In genomic region chr22:45450931-45451651, GRCh38 we compare ENCODE assay signal across 14 cellular contexts. TPM values are rescaled to one million over a fixed set of nuclear protein-coding genes. Genes with fewer than 3 reads are reported as not detected.
A peak's percentile ranks its signal among the peaks of the same experiment; 100 is the strongest.
DNase-seq lines count a peak whose midpoint lies in the region; ATAC-seq, FAIRE-seq and TF ChIP-seq lines count a peak whose summit lies in the region.
"Had no signal": no experiment of that assay in that cellular context is flagged by ENCODE, and none has a peak within 500 bp of the region (broad histone marks: within the 10 kb centered on the region; RNA-seq: fewer than 3 reads in every experiment).

No MANE protein-coding gene starts in this region.

- H3K4me1 Mint-ChIP-seq in astrocyte (ENCODE audit: low read depth, unreplicated experiment) = no peaks in the 10 kb centered on the region
- H3K4me1 Mint-ChIP-seq in CD8-positive, alpha-beta T cell (ENCODE audit: low read depth) = no peaks in the 10 kb centered on the region
- H3K4me1 Mint-ChIP-seq: activated naive CD4-positive, alpha-beta T cell treated with anti-CD3 and anti-CD28 coated beads, Interleukin-2, amount 50 U/mL, for 24 hours; CD4-positive, CD25-positive, alpha-beta regulatory T cell had no signal

- POLR2A ChIA-PET in CD8-positive, alpha-beta T cell (lab: Charles Lee) = no interaction called here

- H3K4me2 ChIP-seq in astrocyte (ENCODE audit: low read length) = peak overlapping the region; percentile 21

- peaks cover 50% of the 10 kb centered on the region for H3K27me3 Mint-ChIP-seq in astrocyte (ENCODE audit: low read depth, unreplicated experiment)
- H3K27me3 Mint-ChIP-seq in CD8-positive, alpha-beta T cell (ENCODE audit: low read depth) = peaks cover 6% of the 10 kb centered on the region

- no peaks in the 10 kb centered on the region for H3K79me2 ChIP-seq in astrocyte (ENCODE audit: insufficient read depth, low read length)

- H3K4me3 Mint-ChIP-seq in astrocyte (ENCODE audit: unreplicated experiment) = no peak overlapping the region
- H3K4me3 Mint-ChIP-seq in CD8-positive, alpha-beta T cell = no peak overlapping the region
- H3K4me3 Mint-ChIP-seq: activated naive CD4-positive, alpha-beta T cell treated with anti-CD3 and anti-CD28 coated beads, Interleukin-2, amount 50 U/mL, for 24 hours; CD4-positive, CD25-positive, alpha-beta regulatory T cell had no signal

- peaks cover 7% of the 10 kb centered on the region for H3K4me1 ChIP-seq in astrocyte (ENCODE audit: insufficient read depth, low read length)
- H3K4me1 ChIP-seq in CD8-positive, alpha-beta T cell (ENCODE audit: insufficient read depth, low read length) = no peaks in the 10 kb centered on the region

- no peak for FAIRE-seq in astrocyte (lab: Jason Lieb, UNC)

- H3K36me3 Mint-ChIP-seq in astrocyte (ENCODE audit: low read depth, unreplicated experiment) = no peaks in the 10 kb centered on the region
- H3K36me3 Mint-ChIP-seq in CD8-positive, alpha-beta T cell = no peaks in the 10 kb centered on the region
- H3K36me3 Mint-ChIP-seq: activated naive CD4-positive, alpha-beta T cell treated with anti-CD3 and anti-CD28 coated beads, Interleukin-2, amount 50 U/mL, for 24 hours; CD4-positive, CD25-positive, alpha-beta regulatory T cell had no signal

- H3K4me3 ChIP-seq in astrocyte (ENCODE audit: insufficient read depth, low read depth, low read length) (no peak overlapping the region), skeletal muscle cell (ENCODE audit: low read depth, low read length) (no peak overlapping the region)
- H3K4me3 ChIP-seq in CD8-positive, alpha-beta T cell (ENCODE audit: low read depth, low read length) = no peak overlapping the region

- no peak overlapping the region for H3K27ac ChIP-seq in astrocyte (ENCODE audit: low read depth, low read length)
- no peak overlapping the region for H3K27ac ChIP-seq in CD8-positive, alpha-beta T cell (ENCODE audit: low read depth, low read length)

- H3K36me3 ChIP-seq in astrocyte (ENCODE audit: insufficient read depth, low read length) = no peaks in the 10 kb centered on the region
- no peaks in the 10 kb centered on the region for H3K36me3 ChIP-seq in CD8-positive, alpha-beta T cell (ENCODE audit: insufficient read depth, low read length)

- peaks cover 2% of the 10 kb centered on the region for H3K9me3 Mint-ChIP-seq in astrocyte (ENCODE audit: unreplicated experiment)
- H3K9me3 Mint-ChIP-seq in CD8-positive, alpha-beta T cell = no peaks in the 10 kb centered on the region
- H3K9me3 Mint-ChIP-seq: activated naive CD4-positive, alpha-beta T cell treated with anti-CD3 and anti-CD28 coated beads, Interleukin-2, amount 50 U/mL, for 24 hours; CD4-positive, CD25-positive, alpha-beta regulatory T cell had no signal

- ATAC-seq in left ventricle myocardium superior = peak; percentile 70
- ATAC-seq in CD8-positive, alpha-beta T cell = no peak
- ATAC-seq in HG03095 (IDR thresholded peaks at IDR 0.05; ENCODE audit: unreplicated experiment) = no peak

- no peak overlapping the region for H3K9ac ChIP-seq in astrocyte (ENCODE audit: low read length)

- no peaks in the 10 kb centered on the region for H4K20me1 ChIP-seq in astrocyte (ENCODE audit: insufficient read depth, low read length)

- no peaks in the 10 kb centered on the region for H3K9me3 ChIP-seq in astrocyte (ENCODE audit: insufficient read depth, low read depth, low read length)
- no peaks in the 10 kb centered on the region for H3K9me3 ChIP-seq in CD8-positive, alpha-beta T cell (ENCODE audit: low read length)

- CTCF ChIA-PET in CD8-positive, alpha-beta T cell (lab: Charles Lee) = no interaction called here

- H3K27me3 ChIP-seq in astrocyte (ENCODE audit: insufficient read depth, low read length) = no peaks in the 10 kb centered on the region
- no peaks in the 10 kb centered on the region for H3K27me3 ChIP-seq in CD8-positive, alpha-beta T cell (ENCODE audit: insufficient read depth, low read length)

- no peak overlapping the region for H2AFZ ChIP-seq in astrocyte (ENCODE audit: low read depth, low read length)

- H3K27ac Mint-ChIP-seq in astrocyte (ENCODE audit: unreplicated experiment) = no peak overlapping the region
- no peak overlapping the region for H3K27ac Mint-ChIP-seq in CD8-positive, alpha-beta T cell
- H3K27ac Mint-ChIP-seq: activated naive CD4-positive, alpha-beta T cell treated with anti-CD3 and anti-CD28 coated beads, Interleukin-2, amount 50 U/mL, for 24 hours; CD4-positive, CD25-positive, alpha-beta regulatory T cell had no signal

- DNase-seq in EL (peak; percentile 88), astrocyte (ENCODE audit: low read depth) (peak; percentile 88), left ventricle myocardium superior (peak; percentile 44), skeletal muscle cell (ENCODE audit: low read depth) (peak; percentile 83), NCI-H187 treated with DMSO at 0.1 percent for 48 hours (lab: John Stamatoyannopoulos, UW) (no peak), NCI-H2029 (lab: John Stamatoyannopoulos, UW) (no peak)
- no peak for DNase-seq in CD8-positive, alpha-beta T cell
- DNase-seq: activated CD4-positive, alpha-beta T cell treated with anti-CD3 and anti-CD28 coated beads for 48 hours; CD4-positive, CD25-positive, alpha-beta regulatory T cell; NCI-H1092 treated with DMSO at 0.1 percent for 48 hours; NCI-H748 treated with DMSO at 0.1 percent for 48 hours; retina had no signal

- intact Hi-C loops in left ventricle myocardium superior (cut with micrococcal nuclease) = no loop called here
- intact Hi-C loops in CD8-positive, alpha-beta T cell (cut with DNase I, micrococcal nuclease) = no loop called here

- no peak for TF ChIP-seq CTCF in astrocyte (IDR thresholded peaks at IDR 0.05; ENCODE audit: insufficient read depth, low read depth, low read length)
- no peak for TF ChIP-seq CTCF in CD8-positive, alpha-beta T cell (IDR thresholded peaks at IDR 0.05)

RNA-seq across cellular contexts. Expression of gene RIBC2, which starts 37.6 kb away (rescaled TPM):
- not detected in 2 replicates for total RNA-seq in astrocyte
- total RNA-seq in left ventricle myocardium superior = not detected
- under 1 TPM; 0.67 to 0.98 TPM for total RNA-seq in CD8-positive, alpha-beta T cell

RNA-seq across cellular contexts. Expression of gene SMC1B, which starts 37.7 kb away (rescaled TPM):
- total RNA-seq in astrocyte (not detected in 2 replicates), left ventricle myocardium superior (not detected)
- total RNA-seq in CD8-positive, alpha-beta T cell = not detected
- total RNA-seq: CD4-positive, CD25-positive, alpha-beta regulatory T cell had no signal

RNA-seq across cellular contexts. Expression of gene FBLN1, which starts 51.6 kb away (rescaled TPM):
- total RNA-seq in astrocyte = 69.2 and 72.5 TPM in 2 replicates
- 93.3 TPM for total RNA-seq in left ventricle myocardium superior
- total RNA-seq in CD8-positive, alpha-beta T cell = not detected

Comparison
In these comparisons a context has a peak if more than half of its experiments do, and no peak if none do; other contexts are left out.
1. DNase-seq: peak in EL (single experiment), astrocyte (single experiment), left ventricle myocardium superior (single experiment) and skeletal muscle cell (single experiment); none in CD8-positive, alpha-beta T cell (0 of 7), NCI-H187 treated with DMSO at 0.1 percent for 48 hours (single experiment) and NCI-H2029 (single experiment).
2. RNA of gene FBLN1, which starts 51.6 kb away (total RNA-seq): 93.3 TPM in left ventricle myocardium superior (single experiment) and 69.2 to 72.5 TPM in astrocyte; not detected in CD8-positive, alpha-beta T cell; every median in the first group is over 10 times any median in the second.